Comparison of ENCODE assay signal across 33 cellular contexts in the genomic region with DNA sequence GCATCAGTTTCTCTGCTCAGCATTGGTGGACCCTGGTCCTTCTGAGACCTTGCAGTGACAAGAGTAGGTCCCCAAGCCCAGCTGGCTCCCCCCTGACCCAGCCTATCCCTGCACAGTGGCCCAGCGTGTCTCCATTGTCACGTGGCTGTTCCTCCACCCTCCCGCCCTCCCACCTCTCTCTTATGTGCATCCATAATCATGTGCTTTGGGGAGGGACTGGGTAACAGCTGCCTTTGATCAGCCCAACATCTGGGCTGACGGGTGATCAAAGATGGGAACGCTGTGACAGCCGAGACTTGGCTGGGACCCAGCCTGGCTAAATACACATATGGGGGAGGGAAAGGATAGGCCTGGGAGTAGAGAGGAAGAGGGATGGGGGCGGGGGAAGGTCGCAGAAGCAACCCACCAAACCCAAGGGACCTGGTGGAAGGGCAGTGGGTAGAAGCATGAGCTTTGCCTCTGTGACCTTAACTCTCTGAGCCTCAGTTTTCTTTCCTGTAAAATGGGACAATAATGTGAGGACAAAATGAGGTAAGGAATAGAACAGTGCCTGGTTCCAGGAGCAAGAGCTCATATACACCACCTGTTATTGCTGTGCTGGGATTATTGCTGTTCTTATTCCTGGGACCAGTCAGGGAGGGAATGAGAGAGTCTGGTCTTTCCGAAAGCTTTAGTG. TPM values are rescaled to one million over a fixed set of nuclear protein-coding genes. Genes with fewer than 3 reads are reported as not detected.
DNase-seq lines count a peak whose midpoint lies in the region; FAIRE-seq and TF ChIP-seq lines count a peak whose summit lies in the region.
"Had no signal": no experiment of that assay in that cellular context is flagged by ENCODE, and none has a peak within 500 bp of the region (broad histone marks: within the 10 kb centered on the region; RNA-seq: fewer than 3 reads in every experiment).

No MANE protein-coding gene starts in this region.

- no peaks in the 10 kb centered on the region for H3K36me3 Mint-ChIP-seq in endodermal cell (ENCODE audit: low read depth)
- H3K36me3 Mint-ChIP-seq: activated naive CD8-positive, alpha-beta T cell treated with anti-CD3 and anti-CD28 coated beads for 36 hours; memory B cell; neural progenitor cell had no signal

- 64 to 100% methylated on average over 1 to 9 of the region's 9 CpGs for WGBS in endodermal cell (ENCODE audit: insufficient coverage in 1 of 2, insufficient read length in 1 of 2), 2 experiments

- H3K36me3 ChIP-seq in BLaER1: no peaks in the 10 kb centered on the region
- no peaks in the 10 kb centered on the region for H3K36me3 ChIP-seq in endodermal cell (ENCODE audit: control insufficient read depth, insufficient read depth, low read length)
- H3K36me3 ChIP-seq: HAP-1, left lung, neural progenitor cell, pancreas had no signal

- no peak overlapping the region for H3K4me3 Mint-ChIP-seq in endodermal cell
- H3K4me3 Mint-ChIP-seq: activated naive CD8-positive, alpha-beta T cell treated with anti-CD3 and anti-CD28 coated beads for 36 hours; activated T-cell treated with anti-CD3 and anti-CD28 coated beads, Interleukin-2, amount 50 U/mL, for 24 hours; CD4-positive, alpha-beta T cell; memory B cell; neural progenitor cell had no signal

- no peaks in the 10 kb centered on the region for H3K4me1 Mint-ChIP-seq in endodermal cell
- H3K4me1 Mint-ChIP-seq: activated naive CD8-positive, alpha-beta T cell treated with anti-CD3 and anti-CD28 coated beads for 36 hours; memory B cell; neural progenitor cell had no signal

- TF ChIP-seq CTCF in endodermal cell (conservative IDR thresholded peaks at IDR 0.05): no peak

- H3K27me3 Mint-ChIP-seq in endodermal cell (ENCODE audit: insufficient read depth): peaks cover 61% of the 10 kb centered on the region

- no peaks in the 10 kb centered on the region for H4K20me1 ChIP-seq in BLaER1

- no peaks in the 10 kb centered on the region for H3K9me3 Mint-ChIP-seq in endodermal cell
- H3K9me3 Mint-ChIP-seq: activated naive CD8-positive, alpha-beta T cell treated with anti-CD3 and anti-CD28 coated beads for 36 hours; activated T-cell treated with anti-CD3 and anti-CD28 coated beads, Interleukin-2, amount 50 U/mL, for 24 hours; CD4-positive, alpha-beta T cell; neural progenitor cell had no signal

- H3K27me3 ChIP-seq in BLaER1 (no peaks in the 10 kb centered on the region), endodermal cell (ENCODE audit: control insufficient read depth, insufficient read depth, low read length, poor library complexity, severe bottlenecking) (peaks cover 30% of the 10 kb centered on the region)
- H3K27me3 ChIP-seq: pancreas had no signal

- peaks cover 13% of the 10 kb centered on the region for H3K4me1 ChIP-seq in BLaER1
- H3K4me1 ChIP-seq in endodermal cell (ENCODE audit: control insufficient read depth, insufficient read depth, low read length): no peaks in the 10 kb centered on the region
- H3K4me1 ChIP-seq: HAP-1, left lung, neural progenitor cell, pancreas had no signal

- H3K4me2 ChIP-seq in BLaER1: peak overlapping the region; percentile 45
- H3K4me2 ChIP-seq: KMS-11, neural progenitor cell had no signal

- no peak overlapping the region for H3K27ac ChIP-seq in BLaER1
- no peak overlapping the region for H3K27ac ChIP-seq in endodermal cell (ENCODE audit: low read depth, low read length)
- H3K27ac ChIP-seq: epithelial cell of prostate, HL-60, KMS-11, left lung, neural progenitor cell, pancreas had no signal

- H3K4me3 ChIP-seq in BLaER1: no peak overlapping the region
- H3K4me3 ChIP-seq in endodermal cell (ENCODE audit: low read length): no peak overlapping the region
- H3K4me3 ChIP-seq: HAP-1, left lung, neural progenitor cell, pancreas had no signal

- FAIRE-seq in RCC 7860 (lab: Jason Lieb, UNC): no peak
- FAIRE-seq: colon, D721Med, islet of Langerhans, pancreas, small intestine had no signal

- H3K9me3 ChIP-seq in BLaER1: peaks cover 17% of the 10 kb centered on the region; the same call in 1 of the 2 replicates
- H3K9me3 ChIP-seq in endodermal cell (ENCODE audit: control insufficient read depth, low read length): no peaks in the 10 kb centered on the region
- H3K9me3 ChIP-seq: HAP-1, left lung, pancreas had no signal

- H3K27ac Mint-ChIP-seq in endodermal cell: no peak overlapping the region
- H3K27ac Mint-ChIP-seq: activated naive CD8-positive, alpha-beta T cell treated with anti-CD3 and anti-CD28 coated beads for 36 hours; activated T-cell treated with anti-CD3 and anti-CD28 coated beads, Interleukin-2, amount 50 U/mL, for 24 hours; CD4-positive, alpha-beta T cell; memory B cell; neural progenitor cell had no signal

- H3K9ac ChIP-seq in BLaER1 (no peak overlapping the region), endodermal cell (ENCODE audit: extremely low read depth, low read length, poor library complexity, severe bottlenecking) (no peak overlapping the region)
- H3K9ac ChIP-seq: KMS-11, neural progenitor cell had no signal

- peak; percentile 28 for DNase-seq in DMS153 (lab: John Stamatoyannopoulos, UW)
- no peak for DNase-seq in DMS153 treated with DMSO at 0.1 percent for 48 hours (lab: John Stamatoyannopoulos, UW; ENCODE audit: unreplicated experiment)
- peak; percentile 81 for DNase-seq in NCI-H510A treated with DMSO at 0.1 percent for 48 hours (lab: John Stamatoyannopoulos, UW)
- DNase-seq in endodermal cell: peak; percentile 56
- DNase-seq in RCC 7860 (ENCODE audit: low spot score): no peak
- DNase-seq in cerebellar cortex (ENCODE audit: low spot score): no peak
- no peak for DNase-seq in AG08396 (ENCODE audit: low spot score)
- DNase-seq: 8988T; activated CD4-positive, CD25-positive, alpha-beta regulatory T cell; activated gamma-delta T cell; activated naive CD8-positive, alpha-beta T cell treated with anti-CD3 and anti-CD28 coated beads for 36 hours; activated T-cell treated with anti-CD3 and anti-CD28 coated beads, Interleukin-2, amount 50 U/mL, for 24 hours; CD4-positive, alpha-beta T cell; effector CD4-positive, alpha-beta T cell; glutamatergic neuron; left lung; MM.1S; NCI-H2107; NCI-H526 treated with DMSO at 0.1 percent for 48 hours; pancreas; RPMI8226; small intestine; stimulated activated naive CD4-positive, alpha-beta T cell treated with Interleukin-2 at 50 U/mL for 16 hours had no signal

RNA-seq across cellular contexts. Expression of a gene that starts 24.6 kb away (rescaled TPM):
- total RNA-seq in endodermal cell: 10 to 100 TPM; 38.6 to 43.1 TPM
- 21.8 TPM for polyA plus RNA-seq in endodermal cell (2013, experiment 1 of 2)
- polyA plus RNA-seq in endodermal cell (2013, experiment 2 of 2): 19.9 TPM

Comparison
In these comparisons a context has a peak if more than half of its experiments do, and no peak if none do; other contexts are left out.
1. DNase-seq: peak in DMS153 (single experiment), NCI-H510A treated with DMSO at 0.1 percent for 48 hours (single experiment) and endodermal cell (single experiment); none in DMS153 treated with DMSO at 0.1 percent for 48 hours (single experiment), RCC 7860 (single experiment), cerebellar cortex (single experiment) and AG08396 (single experiment).